ENCODE assay signal across 18 cellular contexts in the genomic region with DNA sequence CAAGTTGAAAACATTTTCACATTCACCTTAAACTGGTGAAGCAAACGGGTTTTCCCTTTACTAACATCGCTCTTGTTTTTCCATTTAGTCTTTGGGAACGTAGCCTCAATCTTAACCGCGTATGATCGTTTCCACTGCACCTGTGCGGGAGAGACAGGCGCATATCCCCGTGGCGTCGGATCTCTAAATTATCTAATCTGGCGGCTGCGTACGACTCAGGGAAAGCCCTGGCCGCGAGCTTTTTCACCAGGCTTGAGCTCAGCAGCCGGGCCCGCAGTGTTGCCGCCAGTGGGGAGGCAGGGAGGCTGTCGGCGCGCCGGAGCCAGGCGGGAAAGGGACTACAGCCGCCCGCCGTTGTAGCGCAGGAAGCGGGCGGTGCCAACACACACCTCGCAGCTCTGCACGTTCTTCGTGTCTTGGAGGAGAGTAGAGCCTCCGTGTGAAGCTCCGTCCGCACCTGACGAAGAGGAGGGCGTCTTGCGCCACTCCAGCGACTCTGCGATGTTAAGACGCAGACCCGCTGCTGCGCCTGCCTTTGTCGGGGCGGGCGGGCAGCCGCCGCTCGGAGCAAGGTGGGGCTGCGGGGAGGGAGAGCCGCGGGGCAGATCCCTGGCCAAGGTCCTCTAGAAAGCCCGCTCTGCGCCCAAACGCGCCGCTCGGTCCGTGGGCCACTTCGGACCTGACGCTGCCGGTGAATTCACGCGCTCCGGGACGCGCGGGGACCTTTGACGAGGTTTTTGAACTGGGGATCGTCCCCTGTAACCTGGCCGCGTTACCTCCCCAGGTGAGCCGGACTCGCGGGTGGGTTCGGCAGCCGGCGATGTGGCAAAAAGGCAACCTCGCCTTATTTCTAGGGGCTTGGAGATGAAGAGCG. TPM values are rescaled to one million over a fixed set of nuclear protein-coding genes. Genes with fewer than 3 reads are reported as not detected.
DNase-seq lines count a peak whose midpoint lies in the region; ATAC-seq and TF ChIP-seq lines count a peak whose summit lies in the region.
"Had no signal": no experiment of that assay in that cellular context is flagged by ENCODE, and none has a peak within 500 bp of the region (broad histone marks: within the 10 kb centered on the region; RNA-seq: fewer than 3 reads in every experiment).

No MANE protein-coding gene starts in this region.

- no peak overlapping the region for H2AK5ac ChIP-seq in trophoblast cell (ENCODE audit: low read length)

- H3K27me3 ChIP-seq in HUES48 (ENCODE audit: control insufficient read depth, insufficient read depth, low read length) = peaks cover 89% of the 10 kb centered on the region
- H3K27me3 ChIP-seq in endodermal cell (ENCODE audit: control insufficient read depth, insufficient read depth, low read length, poor library complexity, severe bottlenecking) = peaks cover 88% of the 10 kb centered on the region
- H3K27me3 ChIP-seq in trophoblast cell (ENCODE audit: insufficient read depth, low read length) = peaks cover 44% of the 10 kb centered on the region
- H3K27me3 ChIP-seq in lower lobe of right lung (ENCODE audit: low read depth) = peaks cover 72% of the 10 kb centered on the region
- H3K27me3 ChIP-seq: MG63 had no signal

- H2BK120ac ChIP-seq in trophoblast cell (ENCODE audit: insufficient read depth, low read length, poor library complexity) = no peak overlapping the region

- H3K79me1 ChIP-seq in trophoblast cell (ENCODE audit: low read length) = peaks cover 11% of the 10 kb centered on the region

- H3K9ac ChIP-seq in HUES48 (ENCODE audit: low read depth, low read length) (no peak overlapping the region), endodermal cell (ENCODE audit: extremely low read depth, low read length, poor library complexity, severe bottlenecking) (no peak overlapping the region), trophoblast cell (ENCODE audit: low read length) (no peak overlapping the region)

- H4K12ac ChIP-seq in trophoblast cell (ENCODE audit: low read depth, low read length) = no peak overlapping the region

- H3K14ac ChIP-seq in trophoblast cell (ENCODE audit: low read length) = no peak overlapping the region

- H3K4me1 ChIP-seq in HUES48 (ENCODE audit: control insufficient read depth, insufficient read depth, low read length) (peaks cover 39% of the 10 kb centered on the region), endodermal cell (ENCODE audit: control insufficient read depth, insufficient read depth, low read length) (no peaks in the 10 kb centered on the region), trophoblast cell (ENCODE audit: control insufficient read depth in 1 of 2, insufficient read depth in 2 of 2, low read length in 2 of 2) (peaks cover 25 to 29% of the 10 kb centered on the region in 2 experiments), lower lobe of right lung (peaks cover 34% of the 10 kb centered on the region)

- no peak overlapping the region for H3K27ac Mint-ChIP-seq in endodermal cell
- H3K27ac Mint-ChIP-seq in natural killer cell treated with Interleukin-12 subunit alpha and Interleukin-12 subunit beta and Interleukin-15 and Interleukin-18, amount 100 ng/mL, for 72 hours = no peak overlapping the region

- no peaks in the 10 kb centered on the region for H3K9me3 ChIP-seq in HUES48 (ENCODE audit: control insufficient read depth, insufficient read depth, low read length)
- H3K9me3 ChIP-seq in endodermal cell (ENCODE audit: control insufficient read depth, low read length) = no peaks in the 10 kb centered on the region
- H3K9me3 ChIP-seq in trophoblast cell (ENCODE audit: insufficient read depth, low read depth, low read length) = peaks cover 7% of the 10 kb centered on the region
- H3K9me3 ChIP-seq in lower lobe of right lung = no peaks in the 10 kb centered on the region
- H3K9me3 ChIP-seq: adrenal gland, MG63, thyroid gland had no signal

- no peak overlapping the region for H4K8ac ChIP-seq in trophoblast cell (ENCODE audit: low read depth, low read length)

- no peak overlapping the region for H3K4ac ChIP-seq in trophoblast cell (ENCODE audit: low read depth, low read length)

- peak overlapping the region; percentile 45 for H3K4me2 ChIP-seq in trophoblast cell (ENCODE audit: low read length)

- peak overlapping the region; percentile 33 for H3K4me3 Mint-ChIP-seq in endodermal cell
- H3K4me3 Mint-ChIP-seq in natural killer cell treated with Interleukin-12 subunit alpha and Interleukin-12 subunit beta and Interleukin-15 and Interleukin-18, amount 100 ng/mL, for 72 hours = no peak overlapping the region

- peaks cover 2% of the 10 kb centered on the region for H3K79me2 ChIP-seq in trophoblast cell (ENCODE audit: control insufficient read depth, insufficient read depth, low read length, poor library complexity)

- no peak overlapping the region for H2BK5ac ChIP-seq in trophoblast cell (ENCODE audit: low read depth, low read length, poor library complexity)

- 51 to 66% methylated on average over 61 to 81 of the region's 81 CpGs for WGBS in endodermal cell (ENCODE audit: insufficient coverage in 1 of 2, insufficient read length in 1 of 2), 2 experiments
- WGBS in trophoblast cell (ENCODE audit: extremely low coverage, insufficient coverage, insufficient read length) = no CpG with 5 or more reads among the region's 81 CpGs

- H3K27ac ChIP-seq in HUES48 (ENCODE audit: low read depth, low read length) (no peak overlapping the region), endodermal cell (ENCODE audit: low read depth, low read length) (no peak overlapping the region), trophoblast cell (ENCODE audit: low read depth, low read length) (no peak overlapping the region), lower lobe of right lung (no peak overlapping the region)
- H3K27ac ChIP-seq: adrenal gland, HL-60, thyroid gland had no signal

- intact Hi-C loops in lower lobe of right lung (cut with DNase I) = loop anchor here (5.0 kb wide), 1 partner anchor 854 kb away; no protein-coding TSS in a partner anchor

- no peak overlapping the region for H4K91ac ChIP-seq in trophoblast cell (ENCODE audit: low read depth, low read length)

- H3K4me1 Mint-ChIP-seq in endodermal cell = peaks cover 12% of the 10 kb centered on the region
- H3K4me1 Mint-ChIP-seq in natural killer cell treated with Interleukin-12 subunit alpha and Interleukin-12 subunit beta and Interleukin-15 and Interleukin-18, amount 100 ng/mL, for 72 hours (ENCODE audit: low read depth in 2 of 2) = peaks cover 16 to 19% of the 10 kb centered on the region in 2 donors

- H2AFZ ChIP-seq in trophoblast cell (ENCODE audit: insufficient read depth, low read length, poor library complexity) = peak overlapping the region; percentile 4

- DNase-seq in DMS53 (lab: John Stamatoyannopoulos, UW) = peak; percentile 37
- no peak for DNase-seq in DMS53 treated with DMSO at 0.1 percent for 48 hours (lab: John Stamatoyannopoulos, UW; ENCODE audit: unreplicated experiment)
- DNase-seq in endodermal cell = peak; percentile 61
- peak; percentile 8 to 53 for DNase-seq in trophoblast cell
- DNase-seq in natural killer cell treated with Interleukin-12 subunit alpha and Interleukin-12 subunit beta and Interleukin-15 and Interleukin-18, amount 100 ng/mL, for 72 hours (ENCODE audit: low spot score) = no peak
- DNase-seq in lower lobe of right lung = no peak
- DNase-seq: 8988T, dermis blood vessel endothelial cell, kidney, MG63, PC-3 had no signal

- no peaks in the 10 kb centered on the region for H3K36me3 Mint-ChIP-seq in endodermal cell (ENCODE audit: low read depth)
- H3K36me3 Mint-ChIP-seq in natural killer cell treated with Interleukin-12 subunit alpha and Interleukin-12 subunit beta and Interleukin-15 and Interleukin-18, amount 100 ng/mL, for 72 hours = peaks cover 16% of the 10 kb centered on the region

- no peaks in the 10 kb centered on the region for H3K9me3 Mint-ChIP-seq in endodermal cell
- peaks cover 3% of the 10 kb centered on the region for H3K9me3 Mint-ChIP-seq in natural killer cell treated with Interleukin-12 subunit alpha and Interleukin-12 subunit beta and Interleukin-15 and Interleukin-18, amount 100 ng/mL, for 72 hours

- no peak overlapping the region for H3K23ac ChIP-seq in trophoblast cell (ENCODE audit: low read length)

- no peaks in the 10 kb centered on the region for H3K36me3 ChIP-seq in HUES48 (ENCODE audit: control insufficient read depth, insufficient read depth, low read length)
- no peaks in the 10 kb centered on the region for H3K36me3 ChIP-seq in endodermal cell (ENCODE audit: control insufficient read depth, insufficient read depth, low read length)
- no peaks in the 10 kb centered on the region for H3K36me3 ChIP-seq in trophoblast cell (ENCODE audit: control insufficient read depth in 1 of 2, insufficient read depth in 2 of 2, low read length in 2 of 2)
- H3K36me3 ChIP-seq in lower lobe of right lung = no peaks in the 10 kb centered on the region
- H3K36me3 ChIP-seq: adrenal gland, MG63, thyroid gland had no signal

- no peak overlapping the region for H2BK12ac ChIP-seq in trophoblast cell (ENCODE audit: low read length)

- TF ChIP-seq CTCF in endodermal cell (conservative IDR thresholded peaks at IDR 0.05) = no peak
- TF ChIP-seq CTCF in lower lobe of right lung (IDR thresholded peaks at IDR 0.05) = no peak

- peak overlapping the region; percentile 33; the same call in 1 of the 2 replicates for H3K4me3 ChIP-seq in HUES48 (ENCODE audit: low read depth, low read length)
- no peak overlapping the region for H3K4me3 ChIP-seq in endodermal cell (ENCODE audit: low read length)
- peak overlapping the region; percentile 62 for H3K4me3 ChIP-seq in trophoblast cell (ENCODE audit: low read depth, low read length)
- H3K4me3 ChIP-seq in lower lobe of right lung = no peak overlapping the region
- H3K4me3 ChIP-seq: MG63, smooth muscle cell had no signal

- H3K27me3 Mint-ChIP-seq in endodermal cell (ENCODE audit: insufficient read depth) = peaks cover 100% of the 10 kb centered on the region
- H3K27me3 Mint-ChIP-seq in natural killer cell treated with Interleukin-12 subunit alpha and Interleukin-12 subunit beta and Interleukin-15 and Interleukin-18, amount 100 ng/mL, for 72 hours = peaks cover 49 to 73% of the 10 kb centered on the region in 2 donors

- no peak overlapping the region for H3K18ac ChIP-seq in trophoblast cell (ENCODE audit: low read length)

- ATAC-seq in HG02970 (IDR thresholded peaks at IDR 0.05; ENCODE audit: low FRiP score, unreplicated experiment) (no peak), lower lobe of right lung (no peak)
- ATAC-seq in natural killer cell treated with Interleukin-12 subunit alpha and Interleukin-12 subunit beta and Interleukin-15 and Interleukin-18, amount 100 ng/mL, for 72 hours = no peak
- ATAC-seq: PC-3 had no signal

RNA-seq across cellular contexts. Expression of a gene that starts 18.5 kb away (rescaled TPM):
- total RNA-seq in endodermal cell (under 1 TPM in 1 of 2 donors, not detected in 1; 0.09 TPM), lower lobe of right lung (0.15 TPM)
- polyA plus RNA-seq in endodermal cell (2013, experiment 1 of 2) = 3.6 TPM
- 2.9 TPM for polyA plus RNA-seq in endodermal cell (2013, experiment 2 of 2)
- polyA plus RNA-seq in trophoblast cell (2013) = 0.83 and 1.0 TPM in 2 replicates
- not detected for total RNA-seq in natural killer cell treated with Interleukin-12 subunit alpha and Interleukin-12 subunit beta and Interleukin-15 and Interleukin-18, amount 100 ng/mL, for 72 hours
- total RNA-seq: dermis blood vessel endothelial cell; T-helper 1 cell treated with Interleukin-12 subunit alpha and Interleukin-12 subunit beta and Interleukin-4 antibody, amounts not matched to agents 30 ng/mL and 1 ng/mL, for 36 hours had no signal

Comparison
In these comparisons a context has a peak if more than half of its experiments do, and no peak if none do; other contexts are left out.
1. DNase-seq: peak in DMS53 (single experiment), endodermal cell (single experiment) and trophoblast cell (2 of 2); none in DMS53 treated with DMSO at 0.1 percent for 48 hours (single experiment), natural killer cell treated with Interleukin-12 subunit alpha and Interleukin-12 subunit beta and Interleukin-15 and Interleukin-18, amount 100 ng/mL, for 72 hours (single experiment) and lower lobe of right lung (single experiment).
2. H3K4me3 ChIP-seq: peak in HUES48 (single experiment) and trophoblast cell (single experiment); none in endodermal cell (single experiment) and lower lobe of right lung (single experiment).